Comparison of ENCODE assay signal across 17 cellular contexts in the genomic region with DNA sequence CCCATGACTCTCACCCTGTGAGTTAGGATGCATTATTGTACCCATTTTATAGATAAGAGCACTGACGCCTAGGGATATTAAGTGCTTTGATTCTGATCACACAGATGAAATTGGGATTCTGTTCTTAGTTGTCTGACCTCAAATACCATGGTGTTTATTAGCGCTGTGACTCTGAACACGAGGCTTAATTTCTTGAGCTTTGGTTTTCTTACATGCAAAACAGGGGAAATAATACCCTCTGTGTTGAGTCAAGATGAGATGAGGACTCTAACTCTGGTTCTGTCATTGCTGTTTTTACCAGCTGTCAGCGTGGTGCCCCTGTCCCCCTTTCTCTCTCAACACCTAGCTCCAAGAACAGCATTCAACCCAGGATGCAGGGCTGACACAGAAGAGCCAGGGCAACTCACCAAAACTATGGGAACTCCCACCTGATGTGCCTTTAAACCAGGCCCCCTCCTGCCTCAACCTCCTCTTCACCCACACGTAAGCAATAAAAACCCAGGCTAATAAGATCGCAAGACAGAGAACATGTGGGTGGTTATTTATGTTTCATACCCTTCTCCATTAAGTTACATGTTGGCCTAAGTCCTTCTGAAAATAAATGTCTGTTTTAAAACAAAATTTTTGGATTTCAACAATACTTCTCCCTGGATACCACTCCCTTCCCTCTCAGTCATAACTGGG.
DNase-seq lines count a peak whose midpoint lies in the region; ATAC-seq and TF ChIP-seq lines count a peak whose summit lies in the region.
"Had no signal": no experiment of that assay in that cellular context is flagged by ENCODE, and none has a peak within 500 bp of the region (broad histone marks: within the 10 kb centered on the region; RNA-seq: fewer than 3 reads in every experiment).

No MANE protein-coding gene starts in this region.

- H3K36me3 Mint-ChIP-seq in activated B cell treated with CpG ODN at 0.5 μM for 24 hours (ENCODE audit: low read depth) = peaks cover 1% of the 10 kb centered on the region
- H3K36me3 Mint-ChIP-seq in naive thymus-derived CD8-positive, alpha-beta T cell = peaks cover 0 to 5% (median 0%) of the 10 kb centered on the region in 3 donors

- ATAC-seq in HG02571 (IDR thresholded peaks at IDR 0.05; ENCODE audit: unreplicated experiment) = peak; percentile 80
- ATAC-seq in activated B cell treated with CpG ODN at 0.5 μM for 24 hours (ENCODE audit: low read depth) = peak; percentile 42
- ATAC-seq in HG03565 (IDR thresholded peaks at IDR 0.05; ENCODE audit: unreplicated experiment) = no peak
- ATAC-seq in naive thymus-derived CD8-positive, alpha-beta T cell = no peak
- ATAC-seq: esophagus mucosa, left ventricle myocardium superior had no signal

- CTCF ChIA-PET in GM10248 (lab: Yijun Ruan, JAX) (interaction anchor here (2.7 to 3.1 kb wide), 2 partner anchors 21 to 44 kb away, joined by 8 to 13 read pairs; no protein-coding TSS in a partner anchor), activated B cell treated with CpG ODN at 0.5 μM for 24 hours (lab: Charles Lee) (interaction anchor here (1.7 kb wide), 1 partner anchor 10 kb away, joined by 4 read pairs; no protein-coding TSS in a partner anchor)

- H3K27ac Mint-ChIP-seq in activated B cell treated with CpG ODN at 0.5 μM for 24 hours = no peak overlapping the region
- peak overlapping the region in 2 of 10 donors; percentile 16 to 58 for H3K27ac Mint-ChIP-seq in naive thymus-derived CD8-positive, alpha-beta T cell
- H3K27ac Mint-ChIP-seq: activated naive CD4-positive, alpha-beta T cell treated with anti-CD3 and anti-CD28 coated beads, Interleukin-2, amount 50 U/mL, for 24 hours had no signal

- peak; percentile 58 for DNase-seq in GM10248 (ENCODE audit: extremely low spot score)
- DNase-seq in GM13977 (ENCODE audit: low spot score) = peak; percentile 53
- no peak for DNase-seq in activated B cell treated with CpG ODN at 0.5 μM for 24 hours
- no peak for DNase-seq in NCI-H187 (lab: John Stamatoyannopoulos, UW)
- no peak for DNase-seq in naive thymus-derived CD8-positive, alpha-beta T cell
- no peak for DNase-seq in NCI-H226
- DNase-seq: brain microvascular endothelial cell; KBM-7; left ventricle myocardium superior; NCI-H1092 treated with DMSO at 0.1 percent for 48 hours; NCI-H2171 treated with DMSO at 0.1 percent for 48 hours; stimulated activated CD4-positive, alpha-beta T cell treated with anti-CD3 and anti-CD28 coated beads, Interleukin-2, amount 100 ng/mL, for 48 hours; thyroid gland had no signal

- no peak for TF ChIP-seq CTCF in GM10248 (IDR thresholded peaks at IDR 0.05; ENCODE audit: control extremely low read depth, extremely low read depth, low read depth, missing control alignments)
- no peak for TF ChIP-seq CTCF in GM13977 (IDR thresholded peaks at IDR 0.05; ENCODE audit: extremely low read depth, insufficient read depth, missing control alignments)
- no peak for TF ChIP-seq CTCF in activated B cell treated with CpG ODN at 0.5 μM for 24 hours (IDR thresholded peaks at IDR 0.05)

- H3K4me3 Mint-ChIP-seq in activated B cell treated with CpG ODN at 0.5 μM for 24 hours = no peak overlapping the region
- no peak overlapping the region for H3K4me3 Mint-ChIP-seq in naive thymus-derived CD8-positive, alpha-beta T cell
- H3K4me3 Mint-ChIP-seq: activated naive CD4-positive, alpha-beta T cell treated with anti-CD3 and anti-CD28 coated beads, Interleukin-2, amount 50 U/mL, for 24 hours had no signal

- intact Hi-C loops in activated B cell treated with CpG ODN at 0.5 μM for 24 hours (cut with micrococcal nuclease) = loop anchor here (5.0 kb wide), 1 partner anchor 43 kb away; no protein-coding TSS in a partner anchor

- H3K9me3 Mint-ChIP-seq in activated B cell treated with CpG ODN at 0.5 μM for 24 hours = peaks cover 7% of the 10 kb centered on the region
- peaks cover 0 to 10% (median 5%) of the 10 kb centered on the region in 9 donors for H3K9me3 Mint-ChIP-seq in naive thymus-derived CD8-positive, alpha-beta T cell
- H3K9me3 Mint-ChIP-seq: activated naive CD4-positive, alpha-beta T cell treated with anti-CD3 and anti-CD28 coated beads, Interleukin-2, amount 50 U/mL, for 24 hours had no signal

- H3K27me3 Mint-ChIP-seq in activated B cell treated with CpG ODN at 0.5 μM for 24 hours = peaks cover 3% of the 10 kb centered on the region
- H3K27me3 Mint-ChIP-seq in naive thymus-derived CD8-positive, alpha-beta T cell = no peaks in the 10 kb centered on the region
- H3K27me3 Mint-ChIP-seq: activated naive CD4-positive, alpha-beta T cell treated with anti-CD3 and anti-CD28 coated beads, Interleukin-2, amount 50 U/mL, for 24 hours had no signal

- in situ Hi-C loops in GM13977 (cut with MboI; ENCODE audit: low pct_unique_long_range_greater_than_20kb, low sequenced_read_pairs, unreplicated experiment) = no loop called here

- peaks cover 12% of the 10 kb centered on the region for H3K4me1 Mint-ChIP-seq in activated B cell treated with CpG ODN at 0.5 μM for 24 hours
- H3K4me1 Mint-ChIP-seq in naive thymus-derived CD8-positive, alpha-beta T cell = peaks cover 0 to 2% (median 0%) of the 10 kb centered on the region in 4 donors

- POLR2A ChIA-PET in GM10248 (lab: Yijun Ruan, JAX) = no interaction called here
- POLR2A ChIA-PET in activated B cell treated with CpG ODN at 0.5 μM for 24 hours (lab: Charles Lee) = interaction anchor here (1.0 to 1.6 kb wide), 3 partner anchors 10 to 43 kb away, joined by 3 to 6 read pairs (median 4); no protein-coding TSS in a partner anchor
- POLR2A ChIA-PET in naive thymus-derived CD8-positive, alpha-beta T cell (lab: Charles Lee) = no interaction called here

Comparison
In these comparisons a context has a peak if more than half of its experiments do, and no peak if none do; other contexts are left out.
1. DNase-seq: peak in GM10248 (single experiment) and GM13977 (single experiment); none in activated B cell treated with CpG ODN at 0.5 μM for 24 hours (single experiment), NCI-H187 (0 of 2), naive thymus-derived CD8-positive, alpha-beta T cell (0 of 10) and NCI-H226 (single experiment).
2. ATAC-seq: peak in HG02571 (single experiment) and activated B cell treated with CpG ODN at 0.5 μM for 24 hours (single experiment); none in HG03565 (single experiment) and naive thymus-derived CD8-positive, alpha-beta T cell (0 of 2).